ENCODE assay signal across 8 cellular contexts in the genomic region with DNA sequence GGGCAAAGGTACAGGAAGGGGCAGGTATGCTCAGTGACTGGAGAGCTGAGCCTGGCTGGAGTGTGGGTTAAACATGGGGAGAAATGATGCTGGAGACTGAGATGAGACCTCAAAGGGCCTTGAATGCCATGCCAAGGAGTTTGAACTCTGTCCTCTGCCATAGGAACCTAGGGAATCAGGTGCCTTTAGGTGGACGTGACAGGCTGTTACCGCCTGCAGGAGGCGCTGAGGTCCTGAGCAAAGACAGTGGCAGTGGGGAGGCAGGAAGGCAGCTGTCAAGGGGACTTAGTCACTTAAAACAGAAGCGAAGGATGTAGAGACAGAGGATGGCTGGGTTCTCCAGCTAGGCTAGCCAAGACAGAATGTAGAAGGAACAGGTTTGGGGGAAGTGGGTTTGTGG. TPM values are rescaled to one million over a fixed set of nuclear protein-coding genes. Genes with fewer than 3 reads are reported as not detected.
DNase-seq lines count a peak whose midpoint lies in the region; ATAC-seq and TF ChIP-seq lines count a peak whose summit lies in the region.

No MANE protein-coding gene starts in this region.

- no peaks in the 10 kb centered on the region for H3K27me3 Mint-ChIP-seq in CD4-positive, CD25-positive, alpha-beta regulatory T cell
- no peaks in the 10 kb centered on the region for H3K27me3 Mint-ChIP-seq in immature natural killer cell (ENCODE audit: low read depth in 3 of 3)

- H3K36me3 ChIP-seq in CD4-positive, CD25-positive, alpha-beta regulatory T cell (ENCODE audit: control insufficient read depth, insufficient read depth, low read length), result peaks cover 78% of the 10 kb centered on the region
- H3K36me3 ChIP-seq in sigmoid colon, result peaks cover 37 to 100% (median 43%) of the 10 kb centered on the region in 4 donors

- H3K27ac Mint-ChIP-seq in CD4-positive, CD25-positive, alpha-beta regulatory T cell, result peak overlapping the region in 1 of 3 donors; percentile 84
- peak overlapping the region in 4 of 6 donors; percentile 17 to 79 (median 40) for H3K27ac Mint-ChIP-seq in immature natural killer cell

- 72 to 82% methylated on average over 4 of the region's 4 CpGs for WGBS in sigmoid colon, 2 donors

- TF ChIP-seq EP300 in sigmoid colon (IDR thresholded peaks at IDR 0.05), result no peak

- TF ChIP-seq CTCF in HFF-Myc (IDR thresholded peaks at IDR 0.05; ENCODE audit: low read depth, low read length, missing control alignments) (peak; percentile 57), sigmoid colon (IDR thresholded peaks at IDR 0.05) (no peak)

- H3K9me3 Mint-ChIP-seq in CD4-positive, CD25-positive, alpha-beta regulatory T cell, result no peaks in the 10 kb centered on the region
- H3K9me3 Mint-ChIP-seq in immature natural killer cell, result no peaks in the 10 kb centered on the region

- H3K27ac ChIP-seq in CD4-positive, CD25-positive, alpha-beta regulatory T cell (ENCODE audit: insufficient read depth, low read length, poor library complexity, severe bottlenecking), result no peak overlapping the region
- no peak overlapping the region for H3K27ac ChIP-seq in sigmoid colon

- H3K4me1 ChIP-seq in CD4-positive, CD25-positive, alpha-beta regulatory T cell (ENCODE audit: control insufficient read depth, insufficient read depth, low read length, poor library complexity, severe bottlenecking), result no peaks in the 10 kb centered on the region
- H3K4me1 ChIP-seq in sigmoid colon, result no peaks in the 10 kb centered on the region

- intact Hi-C loops in sigmoid colon (cut with DNase I), result no loop called here

- no peaks in the 10 kb centered on the region for H3K27me3 ChIP-seq in CD4-positive, CD25-positive, alpha-beta regulatory T cell (ENCODE audit: control insufficient read depth, insufficient read depth, low read length)
- no peaks in the 10 kb centered on the region for H3K27me3 ChIP-seq in sigmoid colon

- H3K9me3 ChIP-seq in CD4-positive, CD25-positive, alpha-beta regulatory T cell (ENCODE audit: control insufficient read depth in 2 of 2, low read length in 2 of 2), result no peaks in the 10 kb centered on the region
- H3K9me3 ChIP-seq in sigmoid colon, result no peaks in the 10 kb centered on the region

- no peak overlapping the region for H3K4me3 Mint-ChIP-seq in CD4-positive, CD25-positive, alpha-beta regulatory T cell
- H3K4me3 Mint-ChIP-seq in immature natural killer cell, result no peak overlapping the region

- H3K4me3 ChIP-seq in CD4-positive, CD25-positive, alpha-beta regulatory T cell (ENCODE audit: low read depth, low read length), result no peak overlapping the region
- H3K4me3 ChIP-seq in HFF-Myc (replicated peaks; ENCODE audit: low read depth, low read length), result no peak overlapping the region
- no peak overlapping the region for H3K4me3 ChIP-seq in sigmoid colon

- no peak for TF ChIP-seq POLR2A in sigmoid colon (IDR thresholded peaks at IDR 0.05)

- H3K36me3 Mint-ChIP-seq in CD4-positive, CD25-positive, alpha-beta regulatory T cell, result peaks cover 41% of the 10 kb centered on the region
- peaks cover 4 to 48% (median 22%) of the 10 kb centered on the region in 3 donors for H3K36me3 Mint-ChIP-seq in immature natural killer cell

- peak; percentile 45 to 55 for ATAC-seq in CD4-positive, CD25-positive, alpha-beta regulatory T cell (ENCODE audit: low read depth in 2 of 2)
- ATAC-seq in HG03280 (IDR thresholded peaks at IDR 0.05; ENCODE audit: unreplicated experiment), result no peak

- peaks cover 0 to 16% (median 6%) of the 10 kb centered on the region in 4 donors for H3K4me1 Mint-ChIP-seq in CD4-positive, CD25-positive, alpha-beta regulatory T cell
- H3K4me1 Mint-ChIP-seq in immature natural killer cell, result peaks cover 3 to 12% of the 10 kb centered on the region in 2 donors

- DNase-seq in CD4-positive, CD25-positive, alpha-beta regulatory T cell, result peak in 2 of 3 donors; percentile 31 to 56
- DNase-seq in HFF-Myc (ENCODE audit: extremely low read depth, low read depth), result no peak
- peak; percentile 65 for DNase-seq in activated CD4-positive, alpha-beta T cell treated with anti-CD3 and anti-CD28 coated beads for 48 hours
- peak in 1 of 3 donors; percentile 16 for DNase-seq in immature natural killer cell
- DNase-seq in NCI-H2029 (lab: John Stamatoyannopoulos, UW), result no peak
- no peak for DNase-seq in sigmoid colon
- no peak for DNase-seq in activated gamma-delta T cell treated with Interleukin-2 at 50 U/mL for 16 hours

RNA-seq across cellular contexts. Expression of a gene that starts 9.1 kb away (rescaled TPM):
- total RNA-seq in CD4-positive, CD25-positive, alpha-beta regulatory T cell, result 107 TPM
- 100 to 1,000 TPM; 473 to 589 (median 509) TPM for polyA plus RNA-seq in CD4-positive, CD25-positive, alpha-beta regulatory T cell
- polyA plus RNA-seq in immature natural killer cell (100 to 1,000 TPM; 509 to 821 (median 662) TPM), sigmoid colon (100 to 1,000 TPM; 246 to 280 (median 258) TPM)
- total RNA-seq in sigmoid colon, result 100 to 1,000 TPM; 135 to 198 (median 153) TPM

RNA-seq across cellular contexts. Expression of a gene that starts 13.5 kb away (rescaled TPM):
- 0.25 TPM for total RNA-seq in CD4-positive, CD25-positive, alpha-beta regulatory T cell
- not detected for polyA plus RNA-seq in CD4-positive, CD25-positive, alpha-beta regulatory T cell
- polyA plus RNA-seq in immature natural killer cell (not detected), sigmoid colon (10 to 100 TPM; 19.6 to 32.6 (median 22.8) TPM)
- 1 to 10 TPM; 4.3 to 8.9 (median 5.6) TPM for total RNA-seq in sigmoid colon

RNA-seq across cellular contexts. Expression of a gene that starts 31.5 kb away (rescaled TPM):
- total RNA-seq in CD4-positive, CD25-positive, alpha-beta regulatory T cell, result 8.7 TPM
- 10 to 100 TPM; 31.7 to 62.6 (median 40.6) TPM for polyA plus RNA-seq in CD4-positive, CD25-positive, alpha-beta regulatory T cell
- polyA plus RNA-seq in immature natural killer cell, result 100 to 1,000 TPM; 143 to 197 (median 160) TPM
- 10 to 100 TPM in 3 of 4 donors, 1 to 10 TPM in 1; 9.2 to 19.3 (median 14.6) TPM for total RNA-seq in sigmoid colon
- 100 to 1,000 TPM; 104 to 115 (median 108) TPM for polyA plus RNA-seq in sigmoid colon

RNA-seq across cellular contexts. Expression of a gene that starts 37.7 kb away (rescaled TPM):
- 29.5 TPM for total RNA-seq in CD4-positive, CD25-positive, alpha-beta regulatory T cell
- polyA plus RNA-seq in CD4-positive, CD25-positive, alpha-beta regulatory T cell, result 10 to 100 TPM; 11.6 to 18.5 (median 16.9) TPM
- polyA plus RNA-seq in immature natural killer cell (10 to 100 TPM in 2 of 3 donors, 1 to 10 TPM in 1; 6.2 to 15.4 (median 12.5) TPM), sigmoid colon (10 to 100 TPM in 1 of 3 donors, 1 to 10 TPM in 2; 5.1 to 21.6 (median 6.6) TPM)
- 10 to 100 TPM; 44.1 to 50.1 (median 44.6) TPM for total RNA-seq in sigmoid colon

RNA-seq across cellular contexts. Expression of a gene that starts 56.5 kb away (rescaled TPM):
- total RNA-seq in CD4-positive, CD25-positive, alpha-beta regulatory T cell, result 361 TPM
- polyA plus RNA-seq in CD4-positive, CD25-positive, alpha-beta regulatory T cell, result 1 to 10 TPM; 5.2 to 6.8 (median 6.6) TPM
- polyA plus RNA-seq in immature natural killer cell (10 to 100 TPM in 1 of 3 donors, 1 to 10 TPM in 2; 3.8 to 24.5 (median 7.4) TPM), sigmoid colon (10 to 100 TPM; 15.3 to 86.5 (median 16.2) TPM)
- total RNA-seq in sigmoid colon, result 10 to 100 TPM; 48.9 to 90.3 (median 69.9) TPM

Comparison
In these comparisons a context has a peak if more than half of its experiments do, and no peak if none do; other contexts are left out.
1. DNase-seq: peak in CD4-positive, CD25-positive, alpha-beta regulatory T cell (2 of 3) and activated CD4-positive, alpha-beta T cell treated with anti-CD3 and anti-CD28 coated beads for 48 hours (single experiment); none in HFF-Myc (single experiment), NCI-H2029 (single experiment), sigmoid colon (single experiment) and activated gamma-delta T cell treated with Interleukin-2 at 50 U/mL for 16 hours (single experiment).
2. RNA of a gene that starts 13.5 kb away (polyA plus RNA-seq): 19.6 to 32.6 TPM in sigmoid colon; not detected in CD4-positive, CD25-positive, alpha-beta regulatory T cell and not detected in immature natural killer cell; every median in the first group is over 10 times any median in the second.